7 cellular contexts compared by ENCODE assay signal in genomic region chr9:125521462-125522327, GRCh38.
DNase-seq lines count a peak whose midpoint lies in the region; ATAC-seq, FAIRE-seq and TF ChIP-seq lines count a peak whose summit lies in the region.

No MANE protein-coding gene starts in this region.

- no peak for TF ChIP-seq CTCF in endothelial cell of umbilical vein (IDR thresholded peaks at IDR 0.05; ENCODE audit: extremely low read depth in 1 of 2, insufficient read depth in 1 of 2, low read depth in 1 of 2, low read length in 2 of 2)
- no peak for TF ChIP-seq CTCF in tibial artery (IDR thresholded peaks at IDR 0.05)

- no peaks in the 10 kb centered on the region for H3K9me1 ChIP-seq in endothelial cell of umbilical vein (replicated peaks; ENCODE audit: control insufficient read depth, extremely low read depth, insufficient read depth, low read length)

- POLR2A ChIA-PET in endothelial cell of umbilical vein (lab: Charles Lee), result interaction anchor here (0.6 to 1.4 kb wide), 2 partner anchors 29 to 219 kb away, joined by 3 read pairs; no protein-coding TSS in a partner anchor

- no peak for TF ChIP-seq POLR2A in H54 (IDR thresholded peaks at IDR 0.05; ENCODE audit: low read depth, low read length)
- TF ChIP-seq POLR2A in endothelial cell of umbilical vein (IDR thresholded peaks at IDR 0.05; ENCODE audit: low read depth, low read length), result no peak
- no peak for TF ChIP-seq POLR2A in GM12892 (IDR thresholded peaks at IDR 0.05; ENCODE audit: low read depth, low read length)

- dilution Hi-C loops in endothelial cell of umbilical vein (cut with MboI; ENCODE audit: extremely low pct_ligation_motif_present, low sequenced_read_pairs), result no loop called here

- BruUV-seq in endothelial cell of umbilical vein (replicated peaks; lab: Mats Ljungman, UMichigan), result TSS peak; percentile 38

- ATAC-seq in HG02623 (IDR thresholded peaks at IDR 0.05; ENCODE audit: unreplicated experiment), result no peak

- peak overlapping the region; percentile 45; the same call in 1 of the 2 replicates for H3K27ac ChIP-seq in SK-N-MC
- H3K27ac ChIP-seq in endothelial cell of umbilical vein (ENCODE audit: insufficient read depth, low read depth, low read length), result peak overlapping the region; percentile 80
- peak overlapping the region in 13 of 21 experiments; percentile 30 to 85 (median 59) for H3K27ac ChIP-seq in skin epidermis
- H3K27ac ChIP-seq in tibial artery, result no peak overlapping the region

- peaks cover 52% of the 10 kb centered on the region for H3K4me1 ChIP-seq in endothelial cell of umbilical vein (ENCODE audit: control insufficient read depth, extremely low read depth, insufficient read depth, low read length)
- no peaks in the 10 kb centered on the region for H3K4me1 ChIP-seq in tibial artery

- H3K9me3 ChIP-seq in SK-N-MC (ENCODE audit: low read depth, low read length), result no peaks in the 10 kb centered on the region
- no peaks in the 10 kb centered on the region for H3K9me3 ChIP-seq in endothelial cell of umbilical vein (replicated peaks; ENCODE audit: control insufficient read depth, insufficient read depth, low read length)
- H3K9me3 ChIP-seq in tibial artery, result no peaks in the 10 kb centered on the region

- no peaks in the 10 kb centered on the region for H4K20me1 ChIP-seq in endothelial cell of umbilical vein (replicated peaks; ENCODE audit: control insufficient read depth, extremely low read depth, insufficient read depth, low read length)

- H3K79me2 ChIP-seq in endothelial cell of umbilical vein (ENCODE audit: control insufficient read depth, insufficient read depth, low read length), result peaks cover 5% of the 10 kb centered on the region

- intact Hi-C loops in endothelial cell of umbilical vein (cut with micrococcal nuclease) (no loop called here), tibial artery (cut with DNase I; ENCODE audit: low total_unique reads) (no loop called here)

- CTCF ChIA-PET in endothelial cell of umbilical vein (lab: Charles Lee), result interaction anchor here (0.7 to 1.7 kb wide), 7 partner anchors 8 to 114 kb away, joined by 3 to 10 read pairs (median 4); no protein-coding TSS in a partner anchor

- FAIRE-seq in H54 (lab: Jason Lieb, UNC), result peak; percentile 94
- peak; percentile 95 for FAIRE-seq in endothelial cell of umbilical vein (lab: Jason Lieb, UNC)
- no peak for FAIRE-seq in GM12892 (lab: Jason Lieb, UNC)

- peak overlapping the region; percentile 68 for H3K4me2 ChIP-seq in endothelial cell of umbilical vein (ENCODE audit: insufficient read depth, low read length)

- H2AFZ ChIP-seq in endothelial cell of umbilical vein (ENCODE audit: low read depth, low read length), result no peak overlapping the region

- DNase-seq in H54 (ENCODE audit: insufficient read length, low spot score) (peak; percentile 77), SK-N-MC (ENCODE audit: low read depth, low spot score) (no peak), endothelial cell of umbilical vein (ENCODE audit: low read depth, low spot score) (peak; percentile 86), tibial artery (no peak), GM12892 (ENCODE audit: insufficient read length) (no peak)

- no peaks in the 10 kb centered on the region for H3K36me3 ChIP-seq in SK-N-MC (ENCODE audit: insufficient read depth, low read length)
- peaks cover 0 to 3% of the 10 kb centered on the region in 2 experiments for H3K36me3 ChIP-seq in endothelial cell of umbilical vein (ENCODE audit: control insufficient read depth in 2 of 2, extremely low read depth in 1 of 2, insufficient read depth in 2 of 2, low read length in 2 of 2)
- no peaks in the 10 kb centered on the region for H3K36me3 ChIP-seq in tibial artery

- H3K4me3 ChIP-seq in SK-N-MC (no peak overlapping the region; the same call in 1 of the 2 replicates), endothelial cell of umbilical vein (replicated peaks in 1 of 3; ENCODE audit: insufficient read depth in 1 of 3, low read depth in 1 of 3, low read length in 3 of 3) (no peak overlapping the region), skin epidermis (no peak overlapping the region), tibial artery (no peak overlapping the region)

- no peaks in the 10 kb centered on the region for H3K27me3 ChIP-seq in endothelial cell of umbilical vein (ENCODE audit: control insufficient read depth in 2 of 2, insufficient read depth in 2 of 2, low read length in 2 of 2)
- no peaks in the 10 kb centered on the region for H3K27me3 ChIP-seq in tibial artery

- no peak overlapping the region for H3K9ac ChIP-seq in SK-N-MC (ENCODE audit: insufficient read length)
- H3K9ac ChIP-seq in endothelial cell of umbilical vein (replicated peaks; ENCODE audit: extremely low read depth, insufficient read depth, low read length), result peak overlapping the region; percentile 46

TF ChIP-seq in endothelial cell of umbilical vein, 7 proteins besides CTCF, POLR2A, EP300 and RAD21:
- TF ChIP-seq GATA2 (IDR thresholded peaks at IDR 0.05; ENCODE audit: insufficient read depth, insufficient read length, low read depth, low read length), result no peak
- peak; percentile 16 for TF ChIP-seq POLR2AphosphoS5 (IDR thresholded peaks at IDR 0.05; ENCODE audit: insufficient read depth, low read depth, low read length)
- peak; percentile 92 for TF ChIP-seq FOS (IDR thresholded peaks at IDR 0.05; ENCODE audit: borderline replicate concordance, insufficient read depth, low read length)
- no peak for TF ChIP-seq EZH2 (IDR thresholded peaks at IDR 0.05; ENCODE audit: borderline replicate concordance, low read depth, low read length, severe bottlenecking)
- TF ChIP-seq MYC (IDR thresholded peaks at IDR 0.05; ENCODE audit: low read depth, low read length), result no peak
- peak; percentile 61 for TF ChIP-seq JUN (IDR thresholded peaks at IDR 0.05; ENCODE audit: borderline replicate concordance, insufficient read depth, insufficient read length, low read depth)

Comparison
In these comparisons a context has a peak if more than half of its experiments do, and no peak if none do; other contexts are left out.
1. DNase-seq: peak in H54 (single experiment) and endothelial cell of umbilical vein (single experiment); none in SK-N-MC (single experiment), tibial artery (0 of 2) and GM12892 (single experiment).
2. H3K27ac ChIP-seq: peak in SK-N-MC (single experiment), endothelial cell of umbilical vein (single experiment) and skin epidermis (13 of 21); none in tibial artery (0 of 2).